13 cellular contexts compared by ENCODE assay signal in genomic region chr6:43971776-43972126, GRCh38.
A peak's percentile ranks its signal among the peaks of the same experiment; 100 is the strongest.
DNase-seq lines count a peak whose midpoint lies in the region; ATAC-seq and TF ChIP-seq lines count a peak whose summit lies in the region.
"Had no signal": no experiment of that assay in that cellular context is flagged by ENCODE, and none has a peak within 500 bp of the region (broad histone marks: within the 10 kb centered on the region; RNA-seq: fewer than 3 reads in every experiment).

No MANE protein-coding gene starts in this region.

- peaks cover 0 to 10% (median 0%) of the 10 kb centered on the region in 12 donors for H3K9me3 ChIP-seq in heart left ventricle
- H3K9me3 ChIP-seq in mammary epithelial cell (replicated peaks; ENCODE audit: insufficient read depth, low read length) = peaks cover 8% of the 10 kb centered on the region
- no peaks in the 10 kb centered on the region for H3K9me3 ChIP-seq in upper lobe of right lung
- H3K9me3 ChIP-seq: suprapubic skin had no signal

- H3K79me2 ChIP-seq in mammary epithelial cell (ENCODE audit: insufficient read depth, low read length) = no peaks in the 10 kb centered on the region

- WGBS in heart left ventricle, 4 donors = 95 to 97% (median 96%) methylated on average over 2 of the region's 2 CpGs
- 100% methylated on average over 2 of the region's 2 CpGs for WGBS in mammary epithelial cell (ENCODE audit: low coverage, missing lambda C conversion rate)

- CTCF ChIA-PET in mammary epithelial cell (lab: Charles Lee; ENCODE audit: low non-redundant PET) = no interaction called here

- no TSS peak for BruUV-seq in mammary epithelial cell (replicated peaks; lab: Mats Ljungman, UMichigan)

- in situ Hi-C loops in mammary epithelial cell (cut with MboI; ENCODE audit: low sequenced_read_pairs in 2 of 2) = no loop called here

- no peak overlapping the region for H3K4me2 ChIP-seq in mammary epithelial cell (ENCODE audit: insufficient read depth, low read depth, low read length)

- no peak for TF ChIP-seq POLR2A in heart left ventricle (IDR thresholded peaks at IDR 0.05)

- no peak for DNase-seq in heart left ventricle
- DNase-seq in left cardiac atrium = no peak
- DNase-seq in mammary epithelial cell = no peak
- DNase-seq in upper lobe of right lung = no peak
- DNase-seq in iPS-NIHi11 (ENCODE audit: low spot score) = no peak
- no peak for DNase-seq in superior temporal gyrus (ENCODE audit: extremely low spot score)
- DNase-seq: activated naive CD4-positive, alpha-beta T cell treated with anti-CD3 and anti-CD28 coated beads, Interleukin-2, amount 50 U/mL, for 16 hours; NCI-H2081; stimulated activated CD4-positive, alpha-beta T cell treated with anti-CD3 and anti-CD28 coated beads, Interleukin-15, amount 100 ng/mL, for 24 hours had no signal

- H3K4me1 ChIP-seq in heart left ventricle = peaks cover 0 to 27% (median 17%) of the 10 kb centered on the region in 12 donors
- peaks cover 27% of the 10 kb centered on the region for H3K4me1 ChIP-seq in mammary epithelial cell (ENCODE audit: insufficient read depth, low read length)
- H3K4me1 ChIP-seq in upper lobe of right lung = peaks cover 26% of the 10 kb centered on the region

- H3K9me3 Mint-ChIP-seq in nephron = peaks cover 4% of the 10 kb centered on the region

- H4K20me1 ChIP-seq in mammary epithelial cell (ENCODE audit: insufficient read depth, low read length) = no peaks in the 10 kb centered on the region

- H3K36me3 Mint-ChIP-seq in nephron (ENCODE audit: low read depth) = no peaks in the 10 kb centered on the region

- H3K27ac Mint-ChIP-seq in nephron = peak overlapping the region in 2 of 3 experiments; percentile 50 to 84

- intact Hi-C loops in heart left ventricle (cut with DNase I) (no loop called here), left cardiac atrium (cut with DNase I) (no loop called here), mammary epithelial cell (cut with micrococcal nuclease) (loop anchor here (5.0 kb wide), 1 partner anchor 91 kb away; no protein-coding TSS in a partner anchor), upper lobe of right lung (cut with DNase I) (no loop called here)

- H3K27ac ChIP-seq in heart left ventricle = peak overlapping the region in 9 of 12 donors; percentile 47 to 84 (median 75)
- H3K27ac ChIP-seq in mammary epithelial cell (ENCODE audit: insufficient read depth, low read depth, low read length) = no peak overlapping the region
- H3K27ac ChIP-seq in upper lobe of right lung = peak overlapping the region; percentile 63

- H3K4me3 ChIP-seq in heart left ventricle (no peak overlapping the region), mammary epithelial cell (replicated peaks in 1 of 3; ENCODE audit: insufficient read depth in 1 of 3, low read depth in 2 of 3, low read length in 3 of 3) (no peak overlapping the region), upper lobe of right lung (no peak overlapping the region)
- H3K4me3 ChIP-seq: MG63, suprapubic skin had no signal

- dilution Hi-C loops in mammary epithelial cell (cut with HindIII; ENCODE audit: low sequenced_read_pairs) = no loop called here

- TF ChIP-seq CTCF in heart left ventricle (IDR thresholded peaks at IDR 0.05) (no peak), mammary epithelial cell (conservative IDR thresholded peaks at IDR 0.05 in 1 of 2, IDR thresholded peaks at IDR 0.05 in 1 of 2; ENCODE audit: extremely low read depth in 1 of 2, insufficient read depth in 1 of 2, low read depth in 1 of 2, low read length in 2 of 2) (no peak), nephron (IDR thresholded peaks at IDR 0.05; ENCODE audit: unreplicated experiment in 3 of 3) (no peak), upper lobe of right lung (IDR thresholded peaks at IDR 0.05) (no peak)

- H3K9ac ChIP-seq in mammary epithelial cell (ENCODE audit: insufficient read depth, low read length) = no peak overlapping the region

- ATAC-seq in heart left ventricle (no peak), left cardiac atrium (no peak), upper lobe of right lung (no peak), HG03378 (IDR thresholded peaks at IDR 0.05; ENCODE audit: unreplicated experiment) (no peak)

- H3K4me3 Mint-ChIP-seq in nephron = no peak overlapping the region

- H3K36me3 ChIP-seq in heart left ventricle (no peaks in the 10 kb centered on the region), mammary epithelial cell (ENCODE audit: insufficient read depth, low read length) (no peaks in the 10 kb centered on the region), upper lobe of right lung (no peaks in the 10 kb centered on the region)
- H3K36me3 ChIP-seq: MG63, suprapubic skin had no signal

- H3K27me3 ChIP-seq in heart left ventricle (no peaks in the 10 kb centered on the region), mammary epithelial cell (ENCODE audit: insufficient read depth, low read length) (no peaks in the 10 kb centered on the region), upper lobe of right lung (no peaks in the 10 kb centered on the region)
- H3K27me3 ChIP-seq: MG63, suprapubic skin had no signal

- H3K27me3 Mint-ChIP-seq in nephron (ENCODE audit: low read depth) = peaks cover 15% of the 10 kb centered on the region

- H3K4me1 Mint-ChIP-seq in nephron = peaks cover 34% of the 10 kb centered on the region

- peak overlapping the region; percentile 33 for H2AFZ ChIP-seq in mammary epithelial cell (ENCODE audit: low read depth, low read length)
